In genomic region chr18:46716827-46717226, GRCh38 we compare ENCODE assay signal across 1 cellular context.
TF ChIP-seq lines count a peak whose summit lies in the region.

No MANE protein-coding gene starts in this region.

TF ChIP-seq in IMR-90, 13 proteins besides CTCF, POLR2A, EP300 and RAD21:
- TF ChIP-seq ELK1 (IDR thresholded peaks at IDR 0.05; ENCODE audit: borderline replicate concordance, low read depth, low read length) (no peak), CHD1 (IDR thresholded peaks at IDR 0.05; ENCODE audit: low read depth, low read length) (no peak), RFX5 (IDR thresholded peaks at IDR 0.05; ENCODE audit: low read depth, low read length) (no peak), CEBPB (IDR thresholded peaks at IDR 0.05; ENCODE audit: low read depth, low read length) (no peak), MXI1 (IDR thresholded peaks at IDR 0.05; ENCODE audit: borderline replicate concordance, low read depth, low read length) (no peak), SMC3 (IDR thresholded peaks at IDR 0.05; ENCODE audit: low read depth, low read length) (no peak), FOS (IDR thresholded peaks at IDR 0.05; ENCODE audit: low read depth, low read length) (no peak), MAFK (IDR thresholded peaks at IDR 0.05; ENCODE audit: low read depth, low read length) (no peak), USF2 (IDR thresholded peaks at IDR 0.05; ENCODE audit: low read depth, low read length) (no peak), MAZ (IDR thresholded peaks at IDR 0.05; ENCODE audit: borderline replicate concordance, low read depth, low read length) (no peak), NFE2L2 (IDR thresholded peaks at IDR 0.05; ENCODE audit: low read depth, low read length) (no peak), BHLHE40 (IDR thresholded peaks at IDR 0.05; ENCODE audit: low read depth, low read length) (no peak), RCOR1 (IDR thresholded peaks at IDR 0.05; ENCODE audit: insufficient replicate concordance, low read length) (no peak)
